ENCODE assay signal across 16 cellular contexts in the genomic region with DNA sequence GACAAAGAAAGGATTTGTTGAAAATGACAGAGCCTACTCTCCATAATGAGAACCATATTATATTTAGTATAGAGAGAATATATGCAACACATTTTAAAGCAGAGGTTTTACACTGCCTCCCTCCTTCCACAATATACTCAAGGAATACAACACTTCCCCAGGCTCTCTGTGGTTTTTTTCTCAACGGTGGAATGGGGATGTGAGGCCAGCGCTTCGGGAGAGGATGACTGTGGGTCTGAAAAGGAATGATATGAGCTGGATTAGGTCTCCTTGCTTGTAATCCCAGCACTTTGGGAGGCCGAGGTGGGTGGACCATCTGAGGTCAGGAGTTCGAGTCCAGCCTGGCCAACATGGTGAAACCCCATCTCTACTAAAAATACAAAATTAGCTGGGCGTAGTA.
A peak's percentile ranks its signal among the peaks of the same experiment; 100 is the strongest.
DNase-seq lines count a peak whose midpoint lies in the region; ATAC-seq and TF ChIP-seq lines count a peak whose summit lies in the region.
"Had no signal": no experiment of that assay in that cellular context is flagged by ENCODE, and none has a peak within 500 bp of the region (broad histone marks: within the 10 kb centered on the region; RNA-seq: fewer than 3 reads in every experiment).

No MANE protein-coding gene starts in this region.

- H3K36me3 ChIP-seq in breast epithelium (no peaks in the 10 kb centered on the region), mucosa of rectum (ENCODE audit: control insufficient read depth in 2 of 2, insufficient read depth in 2 of 2, low read length in 2 of 2) (no peaks in the 10 kb centered on the region)
- H3K36me3 ChIP-seq: BLaER1 had no signal

- no peak for ATAC-seq in HG03469 (IDR thresholded peaks at IDR 0.05; ENCODE audit: unreplicated experiment)
- no peak for ATAC-seq in HG02970 (IDR thresholded peaks at IDR 0.05; ENCODE audit: low FRiP score, unreplicated experiment)

- peak; percentile 80 for DNase-seq in RPMI7951 (ENCODE audit: low read depth)
- no peak for DNase-seq in breast epithelium (ENCODE audit: low spot score in 2 of 2)
- DNase-seq in effector CD4-positive, alpha-beta T cell = no peak
- DNase-seq in activated CD4-positive, alpha-beta memory T cell treated with anti-CD3 and anti-CD28 coated beads for 36 hours = no peak
- DNase-seq: EL, NCI-H1930, NCI-H2171, NCI-H446 treated with DMSO at 0.1 percent for 48 hours, NCI-H748 treated with DMSO at 0.1 percent for 48 hours, PC-9, SHP77 treated with DMSO at 0.1 percent for 48 hours had no signal

- H3K27ac ChIP-seq in breast epithelium = peak overlapping the region; percentile 39 to 80
- peak overlapping the region; percentile 96 to 98 for H3K27ac ChIP-seq in mucosa of rectum (ENCODE audit: low read depth in 2 of 2, low read length in 2 of 2)
- H3K27ac ChIP-seq: BLaER1, KMS-11 had no signal

- no peak overlapping the region for H3K27ac Mint-ChIP-seq in activated CD4-positive, alpha-beta memory T cell treated with anti-CD3 and anti-CD28 coated beads for 36 hours

- POLR2A ChIA-PET in activated CD4-positive, alpha-beta memory T cell treated with anti-CD3 and anti-CD28 coated beads for 36 hours (lab: Charles Lee) = no interaction called here

- intact Hi-C loops in breast epithelium (cut with DNase I; ENCODE audit: low total_unique reads) = no loop called here
- intact Hi-C loops in activated CD4-positive, alpha-beta memory T cell treated with anti-CD3 and anti-CD28 coated beads for 36 hours (cut with micrococcal nuclease) = loop anchor here (10.0 kb wide), 2 partner anchors 540 to 630 kb away; a partner anchor contains a TSS

- no peak overlapping the region for H3K4me3 Mint-ChIP-seq in activated CD4-positive, alpha-beta memory T cell treated with anti-CD3 and anti-CD28 coated beads for 36 hours

- H3K4me3 ChIP-seq in breast epithelium (no peak overlapping the region), mucosa of rectum (ENCODE audit: low read length in 2 of 2) (no peak overlapping the region)
- H3K4me3 ChIP-seq: BLaER1, PC-9 had no signal

- H3K9ac ChIP-seq in mucosa of rectum (ENCODE audit: low read depth in 1 of 2, low read length in 2 of 2) = no peak overlapping the region
- H3K9ac ChIP-seq: BLaER1, KMS-11 had no signal

- peaks cover 2% of the 10 kb centered on the region for H3K9me3 Mint-ChIP-seq in activated CD4-positive, alpha-beta memory T cell treated with anti-CD3 and anti-CD28 coated beads for 36 hours

- peaks cover 2% of the 10 kb centered on the region for H3K36me3 Mint-ChIP-seq in activated CD4-positive, alpha-beta memory T cell treated with anti-CD3 and anti-CD28 coated beads for 36 hours

- CTCF ChIA-PET in activated CD4-positive, alpha-beta memory T cell treated with anti-CD3 and anti-CD28 coated beads for 36 hours (lab: Charles Lee) = interaction anchor here (0.6 to 1.2 kb wide), 3 partner anchors 310 to 416 kb away, joined by 3 read pairs; no protein-coding TSS in a partner anchor

- no peaks in the 10 kb centered on the region for H3K9me3 ChIP-seq in breast epithelium
- no peaks in the 10 kb centered on the region for H3K9me3 ChIP-seq in mucosa of rectum (ENCODE audit: control insufficient read depth in 2 of 2, low read length in 2 of 2)
- H3K9me3 ChIP-seq: BLaER1 had no signal

- no peaks in the 10 kb centered on the region for H3K27me3 ChIP-seq in breast epithelium
- no peaks in the 10 kb centered on the region for H3K27me3 ChIP-seq in mucosa of rectum (ENCODE audit: control insufficient read depth in 2 of 2, insufficient read depth in 2 of 2, low read length in 2 of 2)
- H3K27me3 ChIP-seq: BLaER1 had no signal

- TF ChIP-seq POLR2A in breast epithelium (IDR thresholded peaks at IDR 0.05) = no peak

- TF ChIP-seq CTCF in breast epithelium (IDR thresholded peaks at IDR 0.05) = no peak

- peaks cover 13% of the 10 kb centered on the region for H3K27me3 Mint-ChIP-seq in activated CD4-positive, alpha-beta memory T cell treated with anti-CD3 and anti-CD28 coated beads for 36 hours

- H3K4me1 ChIP-seq in breast epithelium = no peaks in the 10 kb centered on the region
- H3K4me1 ChIP-seq in mucosa of rectum (ENCODE audit: control insufficient read depth in 2 of 2, insufficient read depth in 2 of 2, low read length in 2 of 2) = peaks cover 41 to 49% of the 10 kb centered on the region in 2 donors

- H3K4me1 Mint-ChIP-seq in activated CD4-positive, alpha-beta memory T cell treated with anti-CD3 and anti-CD28 coated beads for 36 hours (ENCODE audit: low read depth) = peaks cover 47% of the 10 kb centered on the region
